ENCODE assay signal across 26 cellular contexts in the genomic region with DNA sequence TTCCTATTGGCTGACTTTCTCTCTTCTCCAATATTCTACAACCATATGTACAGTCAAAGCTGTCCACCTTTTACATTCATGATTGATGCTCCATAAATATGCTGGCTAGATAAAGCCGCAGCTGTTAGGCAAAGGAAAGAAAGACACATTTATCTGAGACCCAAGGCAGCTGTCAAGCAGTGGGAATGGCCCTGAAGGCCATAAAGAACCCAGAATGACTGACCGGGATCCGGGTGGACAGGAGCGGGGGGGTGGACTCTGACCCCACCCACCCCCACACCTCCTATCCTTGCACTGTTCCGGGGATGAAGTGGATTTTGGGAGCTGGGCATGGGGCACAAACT.
DNase-seq lines count a peak whose midpoint lies in the region; ATAC-seq and TF ChIP-seq lines count a peak whose summit lies in the region.
"Had no signal": no experiment of that assay in that cellular context is flagged by ENCODE, and none has a peak within 500 bp of the region (broad histone marks: within the 10 kb centered on the region; RNA-seq: fewer than 3 reads in every experiment).

No MANE protein-coding gene starts in this region.

- no peaks in the 10 kb centered on the region for H3K27me3 Mint-ChIP-seq in CD4-positive, alpha-beta T cell
- H3K27me3 Mint-ChIP-seq in effector memory CD8-positive, alpha-beta T cell, result no peaks in the 10 kb centered on the region
- H3K27me3 Mint-ChIP-seq in naive thymus-derived CD8-positive, alpha-beta T cell, result no peaks in the 10 kb centered on the region

- H3K4me1 Mint-ChIP-seq in CD4-positive, alpha-beta T cell (ENCODE audit: low read depth), result peaks cover 18% of the 10 kb centered on the region
- peaks cover 15 to 19% of the 10 kb centered on the region in 2 donors for H3K4me1 Mint-ChIP-seq in effector memory CD8-positive, alpha-beta T cell (ENCODE audit: low read depth in 2 of 2)
- peaks cover 15 to 27% (median 19%) of the 10 kb centered on the region in 4 donors for H3K4me1 Mint-ChIP-seq in naive thymus-derived CD8-positive, alpha-beta T cell

- H3K4me3 Mint-ChIP-seq in CD4-positive, alpha-beta T cell, result peak overlapping the region; percentile 46
- peak overlapping the region; percentile 17 to 21 for H3K4me3 Mint-ChIP-seq in effector memory CD8-positive, alpha-beta T cell
- peak overlapping the region in 8 of 10 donors; percentile 17 to 63 (median 57) for H3K4me3 Mint-ChIP-seq in naive thymus-derived CD8-positive, alpha-beta T cell

- H2AFZ ChIP-seq in PC-3 (ENCODE audit: low read length), result no peak overlapping the region

- no peaks in the 10 kb centered on the region for H4K20me1 ChIP-seq in PC-3 (ENCODE audit: low read length)

- H3K9me3 ChIP-seq in CD4-positive, alpha-beta T cell (ENCODE audit: control insufficient read depth, low read length), result no peaks in the 10 kb centered on the region
- no peaks in the 10 kb centered on the region for H3K9me3 ChIP-seq in PC-3 (ENCODE audit: low read length)
- H3K9me3 ChIP-seq: esophagus muscularis mucosa, neutrophil, right atrium auricular region, transverse colon had no signal

- H3K4me2 ChIP-seq in PC-3 (ENCODE audit: low read length), result no peak overlapping the region

- POLR2A ChIA-PET in CD4-positive, alpha-beta T cell (lab: Charles Lee), result no interaction called here
- POLR2A ChIA-PET in naive thymus-derived CD8-positive, alpha-beta T cell (lab: Charles Lee), result interaction anchor here (0.7 to 1.7 kb wide), 2 partner anchors 21 to 46 kb away, joined by 4 to 5 read pairs; no protein-coding TSS in a partner anchor
- POLR2A ChIA-PET in PC-3 (lab: Charles Lee; ENCODE audit: unreplicated experiment), result no interaction called here

- H3K36me3 Mint-ChIP-seq in CD4-positive, alpha-beta T cell (ENCODE audit: low read depth), result no peaks in the 10 kb centered on the region
- peaks cover 5% of the 10 kb centered on the region for H3K36me3 Mint-ChIP-seq in effector memory CD8-positive, alpha-beta T cell (ENCODE audit: insufficient read depth)
- no peaks in the 10 kb centered on the region for H3K36me3 Mint-ChIP-seq in naive thymus-derived CD8-positive, alpha-beta T cell

- H3F3A ChIP-seq in PC-3 (ENCODE audit: low read length, unreplicated experiment), result no peaks in the 10 kb centered on the region

- H3K9me2 ChIP-seq in PC-3 (replicated peaks; ENCODE audit: low read length), result no peaks in the 10 kb centered on the region

- H3K27me3 ChIP-seq in CD4-positive, alpha-beta T cell (ENCODE audit: control insufficient read depth, insufficient read depth, low read length), result no peaks in the 10 kb centered on the region
- H3K27me3 ChIP-seq in PC-3 (ENCODE audit: low read length), result no peaks in the 10 kb centered on the region
- H3K27me3 ChIP-seq: BLaER1, neutrophil, right atrium auricular region, transverse colon had no signal

- no TSS peak for BruUV-seq in PC-3 (replicated peaks; lab: Mats Ljungman, UMichigan)

- intact Hi-C loops in CD4-positive, alpha-beta T cell (cut with DNase I, micrococcal nuclease), result no loop called here
- intact Hi-C loops in PC-3 (cut with micrococcal nuclease), result no loop called here

- DNase-seq in CD4-positive, alpha-beta T cell, result no peak
- DNase-seq in LHCN-M2 (ENCODE audit: low read depth), result peak; percentile 10
- no peak for DNase-seq in effector memory CD8-positive, alpha-beta T cell
- DNase-seq in naive thymus-derived CD8-positive, alpha-beta T cell, result no peak
- DNase-seq in activated gamma-delta T cell (lab: John Stamatoyannopoulos, UW), result no peak
- DNase-seq in GOT3 (lab: John Stamatoyannopoulos, UW), result no peak
- DNase-seq in substantia nigra (lab: John Stamatoyannopoulos, UW), result no peak
- no peak for DNase-seq in PC-3
- DNase-seq: activated CD4-positive, alpha-beta T cell treated with anti-CD3 and anti-CD28 coated beads for 48 hours; DMS79 treated with DMSO at 0.1 percent for 48 hours; foreskin fibroblast; GDM1; kidney glomerular epithelial cell; NCI-H1092; NCI-H1694 treated with DMSO at 0.1 percent for 48 hours; NCI-H446 treated with DMSO at 0.1 percent for 48 hours; NCI-H82; stimulated activated CD8-positive, alpha-beta memory T cell treated with anti-CD3 and anti-CD28 coated beads, Interleukin-4, amount 100 ng/mL, for 48 hours; transverse colon; WERI-Rb-1 had no signal

- no peaks in the 10 kb centered on the region for H3K9me3 Mint-ChIP-seq in CD4-positive, alpha-beta T cell
- H3K9me3 Mint-ChIP-seq in effector memory CD8-positive, alpha-beta T cell, result peaks cover 0 to 1% of the 10 kb centered on the region in 2 donors
- H3K9me3 Mint-ChIP-seq in naive thymus-derived CD8-positive, alpha-beta T cell, result no peaks in the 10 kb centered on the region

- H3K27ac ChIP-seq in CD4-positive, alpha-beta T cell (ENCODE audit: low read depth, low read length), result no peak overlapping the region
- H3K27ac ChIP-seq in substantia nigra (ENCODE audit: low read depth, low read length, poor library complexity, severe bottlenecking) (no peak overlapping the region), PC-3 (ENCODE audit: low read length) (no peak overlapping the region)
- H3K27ac ChIP-seq: BLaER1, esophagus muscularis mucosa, neutrophil, right atrium auricular region, RWPE1, transverse colon, WERI-Rb-1 had no signal

- TF ChIP-seq CTCF in CD4-positive, alpha-beta T cell (IDR thresholded peaks at IDR 0.05), result no peak
- no peak for TF ChIP-seq CTCF in PC-3 (conservative IDR thresholded peaks at IDR 0.05; ENCODE audit: low read depth, low read length)

- no peaks in the 10 kb centered on the region for H3K79me2 ChIP-seq in PC-3 (ENCODE audit: low read length)

- H3K27ac Mint-ChIP-seq in CD4-positive, alpha-beta T cell, result peak overlapping the region; percentile 42
- peak overlapping the region; percentile 85 to 90 for H3K27ac Mint-ChIP-seq in effector memory CD8-positive, alpha-beta T cell
- peak overlapping the region; percentile 43 to 98 (median 90) for H3K27ac Mint-ChIP-seq in naive thymus-derived CD8-positive, alpha-beta T cell

- H3K36me3 ChIP-seq in PC-3 (ENCODE audit: low read depth, low read length), result no peaks in the 10 kb centered on the region
- H3K36me3 ChIP-seq: esophagus muscularis mucosa, neutrophil, right atrium auricular region, transverse colon, WERI-Rb-1 had no signal

- no peak for ATAC-seq in CD4-positive, alpha-beta T cell (ENCODE audit: poor library complexity)
- no peak for ATAC-seq in effector memory CD8-positive, alpha-beta T cell (replicated peaks)
- no peak for ATAC-seq in naive thymus-derived CD8-positive, alpha-beta T cell
- ATAC-seq in PC-3, result no peak

- CTCF ChIA-PET in CD4-positive, alpha-beta T cell (lab: Charles Lee), result no interaction called here
- CTCF ChIA-PET in PC-3 (lab: Charles Lee), result no interaction called here

- no peak overlapping the region for H3K4me3 ChIP-seq in PC-3 (ENCODE audit: low read length)
- H3K4me3 ChIP-seq: BLaER1, esophagus muscularis mucosa, lung, right atrium auricular region, transverse colon had no signal

- no peak overlapping the region for H3K9ac ChIP-seq in PC-3 (ENCODE audit: low read length)
- H3K9ac ChIP-seq: BLaER1 had no signal

- H3K4me1 ChIP-seq in PC-3 (ENCODE audit: insufficient read depth, low read length), result no peaks in the 10 kb centered on the region
- H3K4me1 ChIP-seq: esophagus muscularis mucosa, right atrium auricular region, transverse colon had no signal
